8 cellular contexts compared by ENCODE assay signal in the genomic region with DNA sequence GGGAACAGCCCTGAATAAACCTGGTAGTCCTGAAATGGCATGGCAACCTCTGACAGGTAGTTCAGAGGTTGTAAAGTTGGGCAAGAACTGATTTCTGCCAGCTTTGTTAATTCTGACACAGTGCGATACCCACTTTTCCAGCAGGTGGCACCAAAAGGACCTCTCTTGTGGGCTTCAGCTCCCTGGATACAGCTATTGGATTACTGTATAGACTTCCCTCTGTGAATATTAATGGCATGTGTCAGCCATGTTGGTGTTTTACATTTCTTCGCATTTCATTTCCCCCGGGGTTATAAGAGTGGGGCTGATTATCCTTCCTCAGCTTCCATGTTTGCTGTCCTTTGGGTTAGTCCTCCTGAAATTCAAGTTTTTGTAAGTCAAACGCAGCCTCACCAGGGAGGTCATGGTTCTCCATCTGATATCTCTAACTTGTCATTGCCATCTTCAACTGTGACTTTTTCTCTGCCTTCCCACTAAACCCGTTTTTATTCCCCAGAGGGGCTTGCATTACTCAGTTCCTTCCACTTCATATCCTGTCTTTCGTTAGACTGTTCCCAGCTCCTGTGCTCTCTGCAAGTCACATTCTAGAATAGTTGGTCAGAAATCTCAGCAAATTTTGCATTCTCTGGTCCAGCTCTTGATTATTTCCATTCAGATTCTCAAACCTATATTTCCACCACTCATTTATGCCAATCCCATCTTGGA.
DNase-seq lines count a peak whose midpoint lies in the region; ATAC-seq and TF ChIP-seq lines count a peak whose summit lies in the region.

No MANE protein-coding gene starts in this region.

- WGBS in esophagus squamous epithelium, 2 donors, result 38 to 52% methylated on average over 6 of the region's 6 CpGs

- H3K27ac ChIP-seq in esophagus squamous epithelium (no peak overlapping the region), neural cell (ENCODE audit: low read length) (no peak overlapping the region)

- H3K36me3 ChIP-seq in esophagus squamous epithelium (no peaks in the 10 kb centered on the region), neural cell (ENCODE audit: insufficient read depth, low read length) (no peaks in the 10 kb centered on the region)

- H3K9me3 ChIP-seq in esophagus squamous epithelium (no peaks in the 10 kb centered on the region), neural cell (ENCODE audit: low read length) (no peaks in the 10 kb centered on the region)

- TF ChIP-seq EP300 in neural cell (conservative IDR thresholded peaks at IDR 0.05; ENCODE audit: poor library complexity, severe bottlenecking), result no peak

- no peaks in the 10 kb centered on the region for H3F3A ChIP-seq in neural cell (ENCODE audit: insufficient read depth, low read length, poor library complexity, severe bottlenecking)

- H3K4me1 ChIP-seq in esophagus squamous epithelium, result no peaks in the 10 kb centered on the region

- no peak for TF ChIP-seq POLR2A in esophagus squamous epithelium (IDR thresholded peaks at IDR 0.05)

- H3K79me2 ChIP-seq in neural cell (replicated peaks; ENCODE audit: insufficient read depth, low read length), result no peaks in the 10 kb centered on the region

- no peaks in the 10 kb centered on the region for H4K20me1 ChIP-seq in neural cell (ENCODE audit: insufficient read depth)

- H3K9ac ChIP-seq in neural cell (ENCODE audit: low read length), result no peak overlapping the region

- H3K27me3 ChIP-seq in esophagus squamous epithelium (no peaks in the 10 kb centered on the region), neural cell (ENCODE audit: insufficient read depth, low read depth, low read length) (no peaks in the 10 kb centered on the region)

- TF ChIP-seq CTCF in esophagus squamous epithelium (IDR thresholded peaks at IDR 0.05) (peak in 5 of 6 experiments; percentile 51 to 66 (median 59)), neural cell (IDR thresholded peaks at IDR 0.05; ENCODE audit: poor library complexity, severe bottlenecking) (peak; percentile 77)

- no peaks in the 10 kb centered on the region for H3K9me2 ChIP-seq in neural cell (ENCODE audit: insufficient read depth, low read length)

- no peak overlapping the region for H3K4me2 ChIP-seq in neural cell (ENCODE audit: low read length)

- ATAC-seq in GM18867 (IDR thresholded peaks at IDR 0.05; ENCODE audit: unreplicated experiment), result peak; percentile 71

- no peak overlapping the region for H3K4me3 ChIP-seq in esophagus squamous epithelium
- H3K4me3 ChIP-seq in neural cell (ENCODE audit: low read length), result no peak overlapping the region

- no peak overlapping the region for H2AFZ ChIP-seq in neural cell (ENCODE audit: low read depth, low read length)

- DNase-seq in AML-193 (lab: John Stamatoyannopoulos, UW) (peak; percentile 14 to 17), NCI-H1105 treated with DMSO at 0.1 percent for 48 hours (lab: John Stamatoyannopoulos, UW) (peak; percentile 74), SW480 (ENCODE audit: low spot score) (peak; percentile 70), esophagus squamous epithelium (lab: John Stamatoyannopoulos, UW) (no peak), activated gamma-delta T cell (lab: John Stamatoyannopoulos, UW) (no peak), NCI-H146 treated with DMSO at 0.1 percent for 48 hours (lab: John Stamatoyannopoulos, UW; ENCODE audit: unreplicated experiment) (no peak)

- intact Hi-C loops in esophagus squamous epithelium (cut with DNase I), result no loop called here

- TF ChIP-seq RAD21 in neural cell (conservative IDR thresholded peaks at IDR 0.05), result peak; percentile 70

TF ChIP-seq in neural cell, 6 proteins besides CTCF, POLR2A, EP300 and RAD21:
- TF ChIP-seq, protein P1, sequence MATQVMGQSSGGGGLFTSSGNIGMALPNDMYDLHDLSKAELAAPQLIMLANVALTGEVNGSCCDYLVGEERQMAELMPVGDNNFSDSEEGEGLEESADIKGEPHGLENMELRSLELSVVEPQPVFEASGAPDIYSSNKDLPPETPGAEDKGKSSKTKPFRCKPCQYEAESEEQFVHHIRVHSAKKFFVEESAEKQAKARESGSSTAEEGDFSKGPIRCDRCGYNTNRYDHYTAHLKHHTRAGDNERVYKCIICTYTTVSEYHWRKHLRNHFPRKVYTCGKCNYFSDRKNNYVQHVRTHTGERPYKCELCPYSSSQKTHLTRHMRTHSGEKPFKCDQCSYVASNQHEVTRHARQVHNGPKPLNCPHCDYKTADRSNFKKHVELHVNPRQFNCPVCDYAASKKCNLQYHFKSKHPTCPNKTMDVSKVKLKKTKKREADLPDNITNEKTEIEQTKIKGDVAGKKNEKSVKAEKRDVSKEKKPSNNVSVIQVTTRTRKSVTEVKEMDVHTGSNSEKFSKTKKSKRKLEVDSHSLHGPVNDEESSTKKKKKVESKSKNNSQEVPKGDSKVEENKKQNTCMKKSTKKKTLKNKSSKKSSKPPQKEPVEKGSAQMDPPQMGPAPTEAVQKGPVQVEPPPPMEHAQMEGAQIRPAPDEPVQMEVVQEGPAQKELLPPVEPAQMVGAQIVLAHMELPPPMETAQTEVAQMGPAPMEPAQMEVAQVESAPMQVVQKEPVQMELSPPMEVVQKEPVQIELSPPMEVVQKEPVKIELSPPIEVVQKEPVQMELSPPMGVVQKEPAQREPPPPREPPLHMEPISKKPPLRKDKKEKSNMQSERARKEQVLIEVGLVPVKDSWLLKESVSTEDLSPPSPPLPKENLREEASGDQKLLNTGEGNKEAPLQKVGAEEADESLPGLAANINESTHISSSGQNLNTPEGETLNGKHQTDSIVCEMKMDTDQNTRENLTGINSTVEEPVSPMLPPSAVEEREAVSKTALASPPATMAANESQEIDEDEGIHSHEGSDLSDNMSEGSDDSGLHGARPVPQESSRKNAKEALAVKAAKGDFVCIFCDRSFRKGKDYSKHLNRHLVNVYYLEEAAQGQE (IDR thresholded peaks at IDR 0.05; ENCODE audit: borderline replicate concordance), result no peak
- TF ChIP-seq TAF1 (IDR thresholded peaks at IDR 0.05; ENCODE audit: low read depth) (no peak), EZH2 (IDR thresholded peaks at IDR 0.05; ENCODE audit: borderline replicate concordance, insufficient read depth, low read length, poor library complexity, severe bottlenecking) (no peak), POLR2AphosphoS5 (IDR thresholded peaks at IDR 0.05) (no peak), SMC3 (conservative IDR thresholded peaks at IDR 0.05; ENCODE audit: poor library complexity) (peak; percentile 75), MXI1 (conservative IDR thresholded peaks at IDR 0.05; ENCODE audit: poor library complexity, severe bottlenecking) (no peak)

Comparison
In these comparisons a context has a peak if more than half of its experiments do, and no peak if none do; other contexts are left out.
1. DNase-seq: peak in AML-193 (2 of 2), NCI-H1105 treated with DMSO at 0.1 percent for 48 hours (single experiment) and SW480 (single experiment); none in esophagus squamous epithelium (single experiment), activated gamma-delta T cell (single experiment) and NCI-H146 treated with DMSO at 0.1 percent for 48 hours (single experiment).